9 cellular contexts compared by ENCODE assay signal in the genomic region with DNA sequence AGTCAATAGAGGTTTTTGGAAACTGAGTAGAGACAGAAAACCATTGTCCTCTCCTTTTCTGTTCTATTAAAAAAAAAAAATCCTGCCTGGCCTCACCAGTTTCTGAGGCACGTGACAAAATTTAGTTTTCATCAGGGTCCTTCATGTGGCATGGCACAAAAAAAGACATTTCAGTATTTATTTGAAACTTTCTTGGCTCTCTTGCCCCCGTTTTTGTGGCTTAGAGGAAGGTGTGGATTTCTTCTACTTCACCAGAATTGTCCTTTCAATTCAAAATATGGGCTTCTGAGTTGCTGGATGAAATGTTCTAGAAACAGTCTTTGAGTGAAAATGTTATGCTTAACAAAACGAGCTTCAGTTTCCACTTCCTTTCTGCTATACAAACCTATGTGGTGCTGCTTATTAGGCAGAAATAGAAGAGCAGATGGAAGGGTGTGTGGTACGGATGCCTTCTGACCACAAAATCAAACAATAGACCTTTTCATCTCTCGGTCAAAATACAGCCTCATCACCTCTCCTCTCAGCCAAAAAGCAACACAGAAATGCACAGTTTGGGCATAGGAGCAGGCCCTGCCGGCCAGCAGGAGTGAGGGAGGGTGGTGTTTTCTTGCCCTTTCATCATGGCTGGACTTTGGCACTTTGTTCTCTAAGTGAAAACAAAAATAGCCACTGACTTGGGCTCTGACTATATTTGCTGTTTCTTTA.
DNase-seq lines count a peak whose midpoint lies in the region; ATAC-seq and TF ChIP-seq lines count a peak whose summit lies in the region.
"Had no signal": no experiment of that assay in that cellular context is flagged by ENCODE, and none has a peak within 500 bp of the region (broad histone marks: within the 10 kb centered on the region; RNA-seq: fewer than 3 reads in every experiment).

No MANE protein-coding gene starts in this region.

- peaks cover 35 to 50% of the 10 kb centered on the region in 2 donors for H3K27me3 Mint-ChIP-seq in natural killer cell (ENCODE audit: low read depth in 2 of 2)
- peaks cover 46 to 55% of the 10 kb centered on the region in 2 donors for H3K27me3 Mint-ChIP-seq in natural killer cell treated with Interleukin-12 subunit alpha and Interleukin-12 subunit beta and Interleukin-15 and Interleukin-18, amount 100 ng/mL, for 72 hours

- peaks cover 7% of the 10 kb centered on the region for H3K36me3 Mint-ChIP-seq in natural killer cell
- H3K36me3 Mint-ChIP-seq in natural killer cell treated with Interleukin-12 subunit alpha and Interleukin-12 subunit beta and Interleukin-15 and Interleukin-18, amount 100 ng/mL, for 72 hours = peaks cover 8% of the 10 kb centered on the region

- CTCF ChIA-PET in RWPE1 (lab: Yijun Ruan, JAX) = no interaction called here

- no peaks in the 10 kb centered on the region for H3K9me3 Mint-ChIP-seq in natural killer cell
- H3K9me3 Mint-ChIP-seq in natural killer cell treated with Interleukin-12 subunit alpha and Interleukin-12 subunit beta and Interleukin-15 and Interleukin-18, amount 100 ng/mL, for 72 hours = no peaks in the 10 kb centered on the region
- H3K9me3 Mint-ChIP-seq: nephron had no signal

- H3K4me1 Mint-ChIP-seq in natural killer cell = peaks cover 55 to 58% of the 10 kb centered on the region in 2 donors
- peaks cover 47 to 51% of the 10 kb centered on the region in 2 donors for H3K4me1 Mint-ChIP-seq in natural killer cell treated with Interleukin-12 subunit alpha and Interleukin-12 subunit beta and Interleukin-15 and Interleukin-18, amount 100 ng/mL, for 72 hours (ENCODE audit: low read depth in 2 of 2)

- no peak overlapping the region for H3K27ac Mint-ChIP-seq in natural killer cell
- H3K27ac Mint-ChIP-seq in natural killer cell treated with Interleukin-12 subunit alpha and Interleukin-12 subunit beta and Interleukin-15 and Interleukin-18, amount 100 ng/mL, for 72 hours = no peak overlapping the region

- H3K36me3 ChIP-seq in Peyer's patch = no peaks in the 10 kb centered on the region

- H3K4me3 ChIP-seq in Jurkat, Clone E6-1 (ENCODE audit: low read length) = no peak overlapping the region
- H3K4me3 ChIP-seq in fibroblast of villous mesenchyme (ENCODE audit: low read depth, low read length) = no peak overlapping the region
- H3K4me3 ChIP-seq in Peyer's patch = no peak overlapping the region

- peak overlapping the region in 2 of 4 donors; percentile 53 to 78 for H3K27ac ChIP-seq in Peyer's patch
- H3K27ac ChIP-seq in RWPE1 = no peak overlapping the region

- DNase-seq in natural killer cell = no peak
- DNase-seq in natural killer cell treated with Interleukin-12 subunit alpha and Interleukin-12 subunit beta and Interleukin-15 and Interleukin-18, amount 100 ng/mL, for 72 hours (ENCODE audit: low spot score) = no peak
- DNase-seq in Jurkat, Clone E6-1 (ENCODE audit: low read depth, low spot score) = peak; percentile 54
- peak; percentile 67 for DNase-seq in fibroblast of villous mesenchyme (ENCODE audit: low read depth)
- DNase-seq in SKM-1 treated with dmso at 0.1 percent for 144 hours (lab: John Stamatoyannopoulos, UW; ENCODE audit: unreplicated experiment) = no peak
- no peak for DNase-seq in AG08396 (ENCODE audit: low spot score)
- DNase-seq in Peyer's patch = no peak
- DNase-seq in RWPE1 (ENCODE audit: low spot score) = no peak

- peak overlapping the region; percentile 28 for H3K4me3 Mint-ChIP-seq in natural killer cell
- no peak overlapping the region for H3K4me3 Mint-ChIP-seq in natural killer cell treated with Interleukin-12 subunit alpha and Interleukin-12 subunit beta and Interleukin-15 and Interleukin-18, amount 100 ng/mL, for 72 hours
- H3K4me3 Mint-ChIP-seq: nephron had no signal

- peaks cover 0 to 23% (median 2%) of the 10 kb centered on the region in 4 donors for H3K4me1 ChIP-seq in Peyer's patch

- ATAC-seq in natural killer cell = no peak
- no peak for ATAC-seq in natural killer cell treated with Interleukin-12 subunit alpha and Interleukin-12 subunit beta and Interleukin-15 and Interleukin-18, amount 100 ng/mL, for 72 hours

- POLR2A ChIA-PET in RWPE1 (lab: Yijun Ruan, JAX; ENCODE audit: low non-redundant PET) = no interaction called here

- H3K27me3 ChIP-seq in Peyer's patch = no peaks in the 10 kb centered on the region

- no peaks in the 10 kb centered on the region for H3K9me3 ChIP-seq in Peyer's patch

- TF ChIP-seq CTCF in natural killer cell (IDR thresholded peaks at IDR 0.05) (no peak), fibroblast of villous mesenchyme (IDR thresholded peaks at IDR 0.05; ENCODE audit: insufficient read depth, low read depth, low read length) (no peak), Peyer's patch (IDR thresholded peaks at IDR 0.05) (no peak), RWPE1 (conservative IDR thresholded peaks at IDR 0.05; ENCODE audit: low read depth) (no peak)

- intact Hi-C loops in natural killer cell (cut with micrococcal nuclease) = no loop called here

- no peak for TF ChIP-seq POLR2A in Peyer's patch (IDR thresholded peaks at IDR 0.05)

Comparison
In these comparisons a context has a peak if more than half of its experiments do, and no peak if none do; other contexts are left out.
1. DNase-seq: peak in Jurkat, Clone E6-1 (single experiment) and fibroblast of villous mesenchyme (single experiment); none in natural killer cell (single experiment), natural killer cell treated with Interleukin-12 subunit alpha and Interleukin-12 subunit beta and Interleukin-15 and Interleukin-18, amount 100 ng/mL, for 72 hours (single experiment), SKM-1 treated with dmso at 0.1 percent for 144 hours (single experiment), AG08396 (single experiment), Peyer's patch (0 of 3) and RWPE1 (single experiment).